12 cellular contexts compared by ENCODE assay signal in genomic region chr4:81652069-81652478, GRCh38.
DNase-seq lines count a peak whose midpoint lies in the region; ATAC-seq and TF ChIP-seq lines count a peak whose summit lies in the region.
"Had no signal": no experiment of that assay in that cellular context is flagged by ENCODE, and none has a peak within 500 bp of the region (broad histone marks: within the 10 kb centered on the region; RNA-seq: fewer than 3 reads in every experiment).

No MANE protein-coding gene starts in this region.

- peak overlapping the region; percentile 99; the same call in 1 of the 2 replicates for H3K4me2 ChIP-seq in KMS-11
- H3K4me2 ChIP-seq in trophoblast cell (ENCODE audit: low read length), result no peak overlapping the region

- H4K91ac ChIP-seq in trophoblast cell (ENCODE audit: low read depth, low read length), result peak overlapping the region; percentile 25

- H3K36me3 Mint-ChIP-seq in chondrocyte (ENCODE audit: low read depth), result no peaks in the 10 kb centered on the region

- H4K12ac ChIP-seq in trophoblast cell (ENCODE audit: low read depth, low read length), result no peak overlapping the region

- H3K4me3 ChIP-seq in KMS-11 (IDR thresholded peaks at IDR 0.05; ENCODE audit: insufficient read depth, low read depth, low read length) (no peak overlapping the region), trophoblast cell (ENCODE audit: low read depth, low read length) (no peak overlapping the region)
- H3K4me3 ChIP-seq: colonic mucosa had no signal

- H3K36me3 ChIP-seq in KMS-11 (ENCODE audit: insufficient read depth) (no peaks in the 10 kb centered on the region), trophoblast cell (ENCODE audit: control insufficient read depth in 1 of 2, insufficient read depth in 2 of 2, low read length in 2 of 2) (no peaks in the 10 kb centered on the region)
- H3K36me3 ChIP-seq: colonic mucosa had no signal

- H3K23ac ChIP-seq in trophoblast cell (ENCODE audit: low read length), result no peak overlapping the region

- H3K79me1 ChIP-seq in trophoblast cell (ENCODE audit: low read length), result no peaks in the 10 kb centered on the region

- no peak overlapping the region for H2AFZ ChIP-seq in KMS-11 (ENCODE audit: low read depth)
- H2AFZ ChIP-seq in trophoblast cell (ENCODE audit: insufficient read depth, low read length, poor library complexity), result no peak overlapping the region
- H2AFZ ChIP-seq: parathyroid adenoma had no signal

- no peak overlapping the region for H3K27ac ChIP-seq in KMS-11
- H3K27ac ChIP-seq in trophoblast cell (ENCODE audit: low read depth, low read length), result no peak overlapping the region
- H3K27ac ChIP-seq: colonic mucosa, parathyroid adenoma had no signal

- H4K20me1 ChIP-seq in KMS-11 (ENCODE audit: insufficient read depth), result no peaks in the 10 kb centered on the region

- H3K14ac ChIP-seq in trophoblast cell (ENCODE audit: low read length), result peak overlapping the region; percentile 17

- peaks cover 10% of the 10 kb centered on the region for H3K9me3 Mint-ChIP-seq in chondrocyte (ENCODE audit: low read depth)

- H3K18ac ChIP-seq in trophoblast cell (ENCODE audit: low read length), result no peak overlapping the region

- H2BK120ac ChIP-seq in trophoblast cell (ENCODE audit: insufficient read depth, low read length, poor library complexity), result peak overlapping the region; percentile 53

- H2AK5ac ChIP-seq in trophoblast cell (ENCODE audit: low read length), result no peak overlapping the region

- peaks cover 40% of the 10 kb centered on the region for H3K4me1 Mint-ChIP-seq in chondrocyte (ENCODE audit: low read depth)

- H2BK5ac ChIP-seq in trophoblast cell (ENCODE audit: low read depth, low read length, poor library complexity), result peak overlapping the region; percentile 33

- TF ChIP-seq CTCF in KMS-11 (conservative IDR thresholded peaks at IDR 0.05; ENCODE audit: low read depth, low read length) (no peak), chondrocyte (IDR thresholded peaks at IDR 0.05) (no peak)

- no peak overlapping the region for H3K4ac ChIP-seq in trophoblast cell (ENCODE audit: low read depth, low read length)

- H3K27me3 ChIP-seq in KMS-11 (ENCODE audit: insufficient read depth, low read depth) (no peaks in the 10 kb centered on the region), trophoblast cell (ENCODE audit: insufficient read depth, low read length) (no peaks in the 10 kb centered on the region)
- H3K27me3 ChIP-seq: colonic mucosa had no signal

- TF ChIP-seq POLR2A in erythroblast (IDR thresholded peaks at IDR 0.05; ENCODE audit: low read length), result no peak

- peak overlapping the region; percentile 30 for H3K27ac Mint-ChIP-seq in chondrocyte (ENCODE audit: unreplicated experiment)

- H4K8ac ChIP-seq in trophoblast cell (ENCODE audit: low read depth, low read length), result no peak overlapping the region

- no peak overlapping the region for H3K4me3 Mint-ChIP-seq in chondrocyte (ENCODE audit: unreplicated experiment)

- H3K27me3 Mint-ChIP-seq in chondrocyte (ENCODE audit: low read depth), result no peaks in the 10 kb centered on the region

- H3K79me2 ChIP-seq in KMS-11 (ENCODE audit: insufficient read depth, low read depth), result no peaks in the 10 kb centered on the region
- no peaks in the 10 kb centered on the region for H3K79me2 ChIP-seq in trophoblast cell (ENCODE audit: control insufficient read depth, insufficient read depth, low read length, poor library complexity)
- H3K79me2 ChIP-seq: parathyroid adenoma had no signal

- no CpG with 5 or more reads among the region's 2 CpGs for WGBS in trophoblast cell (ENCODE audit: extremely low coverage, insufficient coverage, insufficient read length)

- H3K9ac ChIP-seq in KMS-11 (no peak overlapping the region), trophoblast cell (ENCODE audit: low read length) (no peak overlapping the region)
- H3K9ac ChIP-seq: parathyroid adenoma had no signal

- no peak for ATAC-seq in HG02981 (IDR thresholded peaks at IDR 0.05; ENCODE audit: unreplicated experiment)
- ATAC-seq in HG03460 (IDR thresholded peaks at IDR 0.05; ENCODE audit: unreplicated experiment), result no peak
- ATAC-seq: Panc1 had no signal

- peaks cover 63% of the 10 kb centered on the region for H3K4me1 ChIP-seq in KMS-11 (ENCODE audit: low read depth, poor library complexity, severe bottlenecking)
- H3K4me1 ChIP-seq in trophoblast cell (ENCODE audit: control insufficient read depth in 1 of 2, insufficient read depth in 2 of 2, low read length in 2 of 2), result peaks cover 3 to 7% of the 10 kb centered on the region in 2 experiments
- H3K4me1 ChIP-seq: colonic mucosa, parathyroid adenoma had no signal

- H3K9me3 ChIP-seq in trophoblast cell (ENCODE audit: insufficient read depth, low read depth, low read length), result no peaks in the 10 kb centered on the region
- H3K9me3 ChIP-seq: colonic mucosa had no signal

- DNase-seq in Ammon's horn (ENCODE audit: low spot score) (peak; percentile 53), chondrocyte (ENCODE audit: low spot score) (no peak), trophoblast cell (no peak), erythroblast (lab: John Stamatoyannopoulos, UW) (no peak), hepatic stellate cell (ENCODE audit: low spot score) (no peak)
- DNase-seq: activated CD4-positive, alpha-beta T cell treated with anti-CD3 and anti-CD28 coated beads for 1 hour; colonic mucosa had no signal

- H2BK12ac ChIP-seq in trophoblast cell (ENCODE audit: low read length), result peak overlapping the region; percentile 80
